Comparison of ENCODE assay signal across 9 cellular contexts in genomic region chr11:2385156-2386151, GRCh38. TPM values are rescaled to one million over a fixed set of nuclear protein-coding genes. Genes with fewer than 3 reads are reported as not detected.
DNase-seq lines count a peak whose midpoint lies in the region; ATAC-seq and TF ChIP-seq lines count a peak whose summit lies in the region.
"Had no signal": no experiment of that assay in that cellular context is flagged by ENCODE, and none has a peak within 500 bp of the region (broad histone marks: within the 10 kb centered on the region; RNA-seq: fewer than 3 reads in every experiment).

No MANE protein-coding gene starts in this region.

- peaks cover 61% of the 10 kb centered on the region for H3K36me3 Mint-ChIP-seq in central memory CD8-positive, alpha-beta T cell (ENCODE audit: insufficient read depth)

- TF ChIP-seq CTCF in foreskin keratinocyte (conservative IDR thresholded peaks at IDR 0.05): no peak

- H3K27me3 ChIP-seq in foreskin keratinocyte: no peaks in the 10 kb centered on the region
- H3K27me3 ChIP-seq: cardiac muscle cell had no signal

- no peak for DNase-seq in central memory CD8-positive, alpha-beta T cell (ENCODE audit: low spot score in 2 of 2)
- no peak for DNase-seq in stimulated activated naive CD8-positive, alpha-beta T cell treated with anti-CD3 and anti-CD28 coated beads, Interleukin-15, amount 100 ng/mL, for 72 hours
- DNase-seq in glomerular visceral epithelial cell (ENCODE audit: extremely low spot score) (no peak), foreskin keratinocyte (no peak)
- DNase-seq: stimulated activated CD4-positive, alpha-beta T cell treated with anti-CD3 and anti-CD28 coated beads, Interleukin-2, amount 100 ng/mL, for 24 hours had no signal

- peaks cover 72% of the 10 kb centered on the region for H3K4me1 Mint-ChIP-seq in central memory CD8-positive, alpha-beta T cell
- H3K4me1 Mint-ChIP-seq in stimulated activated naive CD8-positive, alpha-beta T cell treated with anti-CD3 and anti-CD28 coated beads, Interleukin-15, amount 100 ng/mL, for 72 hours: peaks cover 96% of the 10 kb centered on the region

- H3K9me3 Mint-ChIP-seq in central memory CD8-positive, alpha-beta T cell: no peaks in the 10 kb centered on the region
- no peaks in the 10 kb centered on the region for H3K9me3 Mint-ChIP-seq in stimulated activated naive CD8-positive, alpha-beta T cell treated with anti-CD3 and anti-CD28 coated beads, Interleukin-15, amount 100 ng/mL, for 72 hours

- H3K4me1 ChIP-seq in foreskin keratinocyte: peaks cover 13% of the 10 kb centered on the region

- no peak overlapping the region for H3K27ac ChIP-seq in foreskin keratinocyte
- H3K27ac ChIP-seq: cardiac muscle cell had no signal

- H3K27me3 Mint-ChIP-seq in central memory CD8-positive, alpha-beta T cell: no peaks in the 10 kb centered on the region
- H3K27me3 Mint-ChIP-seq in stimulated activated naive CD8-positive, alpha-beta T cell treated with anti-CD3 and anti-CD28 coated beads, Interleukin-15, amount 100 ng/mL, for 72 hours: no peaks in the 10 kb centered on the region

- peak overlapping the region; percentile 83 for H3K4me3 Mint-ChIP-seq in central memory CD8-positive, alpha-beta T cell
- peak overlapping the region; percentile 12 to 57 for H3K4me3 Mint-ChIP-seq in stimulated activated naive CD8-positive, alpha-beta T cell treated with anti-CD3 and anti-CD28 coated beads, Interleukin-15, amount 100 ng/mL, for 72 hours

- peak; percentile 34 for ATAC-seq in GM18909 (IDR thresholded peaks at IDR 0.05; ENCODE audit: poor library complexity, unreplicated experiment)
- peak; percentile 40 for ATAC-seq in HG02943 (IDR thresholded peaks at IDR 0.05; ENCODE audit: low read depth, unreplicated experiment)
- ATAC-seq in central memory CD8-positive, alpha-beta T cell (replicated peaks; ENCODE audit: extremely low read depth, poor library complexity, severe bottlenecking): peak; percentile 20
- no peak for ATAC-seq in stimulated activated naive CD8-positive, alpha-beta T cell treated with anti-CD3 and anti-CD28 coated beads, Interleukin-15, amount 100 ng/mL, for 72 hours
- ATAC-seq in foreskin keratinocyte: no peak
- ATAC-seq in GM21447 (IDR thresholded peaks at IDR 0.05; ENCODE audit: unreplicated experiment): no peak

- H3K27ac Mint-ChIP-seq in central memory CD8-positive, alpha-beta T cell (ENCODE audit: low read depth): peak overlapping the region; percentile 88
- peak overlapping the region; percentile 88 to 89 for H3K27ac Mint-ChIP-seq in stimulated activated naive CD8-positive, alpha-beta T cell treated with anti-CD3 and anti-CD28 coated beads, Interleukin-15, amount 100 ng/mL, for 72 hours

RNA-seq across cellular contexts. Expression of gene CD81, which starts 8.3 kb away (rescaled TPM):
- 240 and 248 TPM in 2 replicates for total RNA-seq in foreskin keratinocyte
- 454 and 491 TPM in 2 replicates for polyA plus RNA-seq in foreskin keratinocyte

RNA-seq across cellular contexts. Expression of gene TSSC4, which starts 15.1 kb away (rescaled TPM):
- 66.7 and 70.1 TPM in 2 replicates for total RNA-seq in foreskin keratinocyte
- polyA plus RNA-seq in foreskin keratinocyte: 58.5 and 64.5 TPM in 2 replicates

RNA-seq across cellular contexts. Expression of gene TRPM5, which starts 58.9 kb away (rescaled TPM):
- total RNA-seq in foreskin keratinocyte: not detected in 2 replicates
- not detected in 2 replicates for polyA plus RNA-seq in foreskin keratinocyte

RNA-seq across cellular contexts. Expression of gene KCNQ1, which starts 59.4 kb away (rescaled TPM):
- not detected in 2 replicates for total RNA-seq in foreskin keratinocyte
- not detected in 2 replicates for polyA plus RNA-seq in foreskin keratinocyte

Comparison
In these comparisons a context has a peak if more than half of its experiments do, and no peak if none do; other contexts are left out.
1. ATAC-seq: peak in GM18909 (single experiment), HG02943 (single experiment) and central memory CD8-positive, alpha-beta T cell (single experiment); none in stimulated activated naive CD8-positive, alpha-beta T cell treated with anti-CD3 and anti-CD28 coated beads, Interleukin-15, amount 100 ng/mL, for 72 hours (single experiment), foreskin keratinocyte (single experiment) and GM21447 (single experiment).